In the genomic region with DNA sequence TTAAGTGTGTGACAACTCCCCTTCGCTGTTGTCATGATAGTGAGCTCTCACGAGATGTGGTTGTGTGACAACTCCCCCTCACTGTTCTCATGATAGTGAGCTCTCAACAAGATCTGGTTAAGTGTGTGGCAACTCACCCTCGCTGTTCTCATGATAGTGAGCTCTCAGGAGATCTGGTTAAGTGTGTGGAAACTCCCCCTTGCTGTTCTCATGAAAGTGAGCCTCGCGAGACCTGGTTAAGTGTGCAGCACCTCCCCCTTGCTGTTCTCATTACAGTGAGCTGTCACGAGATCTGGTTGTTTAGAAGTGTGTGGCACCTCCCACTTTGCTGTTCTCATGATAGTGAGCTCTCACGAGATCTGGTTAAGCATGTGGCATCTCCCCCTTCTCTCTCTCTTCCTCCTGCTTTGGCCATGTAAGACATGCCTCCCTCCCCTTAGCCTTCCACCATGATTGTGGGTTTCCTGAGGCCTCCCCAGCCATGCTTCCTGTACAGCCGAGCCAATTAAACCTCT, we compare ENCODE assay signal across 8 cellular contexts. TPM values are rescaled to one million over a fixed set of nuclear protein-coding genes. Genes with fewer than 3 reads are reported as not detected.
DNase-seq lines count a peak whose midpoint lies in the region; ATAC-seq and TF ChIP-seq lines count a peak whose summit lies in the region.

No MANE protein-coding gene starts in this region.

- peak; percentile 41 for ATAC-seq in GM18867 (IDR thresholded peaks at IDR 0.05; ENCODE audit: unreplicated experiment)
- peak; percentile 55 for ATAC-seq in HG03280 (IDR thresholded peaks at IDR 0.05; ENCODE audit: unreplicated experiment)
- peak; percentile 92 to 97 for ATAC-seq in activated T-cell treated with anti-CD3 and anti-CD28 coated beads, Interleukin-2, amount 50 U/mL, for 4 hours

- no peaks in the 10 kb centered on the region for H3F3A ChIP-seq in neural progenitor cell (ENCODE audit: low read depth)
- H3F3A ChIP-seq in PC-9 (ENCODE audit: insufficient read depth, low read depth) = no peaks in the 10 kb centered on the region

- no peak overlapping the region for H3K9ac ChIP-seq in neural progenitor cell

- intact Hi-C loops in vagina (cut with DNase I) = no loop called here
- intact Hi-C loops in PC-9 (cut with micrococcal nuclease; ENCODE audit: unreplicated experiment) = no loop called here

- H4K20me1 ChIP-seq in neural progenitor cell (ENCODE audit: low read depth) = no peaks in the 10 kb centered on the region
- no peaks in the 10 kb centered on the region for H4K20me1 ChIP-seq in PC-9 (ENCODE audit: insufficient read depth)

- H3K4me2 ChIP-seq in neural progenitor cell (no peak overlapping the region), PC-9 (no peak overlapping the region)

- TF ChIP-seq POLR2A in vagina (IDR thresholded peaks at IDR 0.05) = no peak

- H3K9me3 ChIP-seq in neural progenitor cell (ENCODE audit: low read depth) (no peaks in the 10 kb centered on the region), vagina (no peaks in the 10 kb centered on the region), PC-9 (ENCODE audit: insufficient read depth, low read depth) (no peaks in the 10 kb centered on the region)

- no peaks in the 10 kb centered on the region for H3K9me3 Mint-ChIP-seq in activated T-cell treated with anti-CD3 and anti-CD28 coated beads, Interleukin-2, amount 50 U/mL, for 4 hours
- no peaks in the 10 kb centered on the region for H3K9me3 Mint-ChIP-seq in neural progenitor cell

- H3K27ac Mint-ChIP-seq in neural progenitor cell = peak overlapping the region; percentile 59

- no peaks in the 10 kb centered on the region for H3K9me2 ChIP-seq in PC-9 (ENCODE audit: insufficient read depth)

- H3K27ac ChIP-seq in neural progenitor cell (no peak overlapping the region), vagina (no peak overlapping the region), PC-9 (no peak overlapping the region)

- H3K27me3 Mint-ChIP-seq in activated T-cell treated with anti-CD3 and anti-CD28 coated beads, Interleukin-2, amount 50 U/mL, for 4 hours (ENCODE audit: low read depth) = no peaks in the 10 kb centered on the region
- peaks cover 8% of the 10 kb centered on the region for H3K27me3 Mint-ChIP-seq in neural progenitor cell (ENCODE audit: insufficient read depth, low read depth)

- POLR2A ChIA-PET in PC-9 (lab: Charles Lee; ENCODE audit: unreplicated experiment) = no interaction called here

- H3K27me3 ChIP-seq in neural progenitor cell (no peaks in the 10 kb centered on the region), vagina (no peaks in the 10 kb centered on the region), PC-9 (ENCODE audit: insufficient read depth, low read depth) (no peaks in the 10 kb centered on the region)

- H3K79me2 ChIP-seq in neural progenitor cell (ENCODE audit: low read depth) (no peaks in the 10 kb centered on the region), PC-9 (ENCODE audit: low read depth) (no peaks in the 10 kb centered on the region)

- CTCF ChIA-PET in PC-9 (lab: Charles Lee) = no interaction called here

- H3K4me3 ChIP-seq in neural progenitor cell (no peak overlapping the region), vagina (no peak overlapping the region), PC-9 (no peak overlapping the region)

- peaks cover 38% of the 10 kb centered on the region for H3K4me1 Mint-ChIP-seq in activated T-cell treated with anti-CD3 and anti-CD28 coated beads, Interleukin-2, amount 50 U/mL, for 4 hours (ENCODE audit: low read depth)
- H3K4me1 Mint-ChIP-seq in neural progenitor cell = no peaks in the 10 kb centered on the region

- H3K4me1 ChIP-seq in neural progenitor cell (no peaks in the 10 kb centered on the region), vagina (no peaks in the 10 kb centered on the region), PC-9 (replicated peaks; ENCODE audit: insufficient read depth) (no peaks in the 10 kb centered on the region)

- H3K36me3 Mint-ChIP-seq in activated T-cell treated with anti-CD3 and anti-CD28 coated beads, Interleukin-2, amount 50 U/mL, for 4 hours (ENCODE audit: insufficient read depth) = peaks cover 55% of the 10 kb centered on the region
- peaks cover 47% of the 10 kb centered on the region for H3K36me3 Mint-ChIP-seq in neural progenitor cell

- no peak overlapping the region for H3K4me3 Mint-ChIP-seq in activated T-cell treated with anti-CD3 and anti-CD28 coated beads, Interleukin-2, amount 50 U/mL, for 4 hours
- H3K4me3 Mint-ChIP-seq in neural progenitor cell = no peak overlapping the region

- no TSS peak for BruUV-seq in PC-9 (replicated peaks; lab: Mats Ljungman, UMichigan)

- TF ChIP-seq CTCF in neural progenitor cell (IDR thresholded peaks at IDR 0.05) (no peak), vagina (IDR thresholded peaks at IDR 0.05) (no peak), PC-9 (conservative IDR thresholded peaks at IDR 0.05) (no peak)

- DNase-seq in activated T-cell treated with anti-CD3 and anti-CD28 coated beads, Interleukin-2, amount 50 U/mL, for 4 hours = no peak
- no peak for DNase-seq in neural progenitor cell (ENCODE audit: low spot score)
- DNase-seq in NCI-H69 (lab: John Stamatoyannopoulos, UW) = no peak
- no peak for DNase-seq in vagina (ENCODE audit: extremely low spot score in 2 of 2)
- no peak for DNase-seq in activated gamma-delta T cell treated with Interleukin-2 at 50 U/mL for 16 hours
- no peak for DNase-seq in PC-9

- no peak overlapping the region for H2AFZ ChIP-seq in neural progenitor cell (replicated peaks)
- no peak overlapping the region for H2AFZ ChIP-seq in PC-9

- peaks cover 12% of the 10 kb centered on the region for H3K36me3 ChIP-seq in neural progenitor cell
- peaks cover 0 to 97% of the 10 kb centered on the region in 2 donors for H3K36me3 ChIP-seq in vagina
- no peaks in the 10 kb centered on the region; the same call in 1 of the 2 replicates for H3K36me3 ChIP-seq in PC-9 (ENCODE audit: low read depth)

RNA-seq across cellular contexts. Expression of gene LSS, which starts 25.1 kb away (rescaled TPM):
- total RNA-seq in activated T-cell treated with anti-CD3 and anti-CD28 coated beads, Interleukin-2, amount 50 U/mL, for 4 hours = 10 to 100 TPM; 14.5 to 20.6 (median 17.2) TPM
- total RNA-seq in neural progenitor cell (ENCODE audit: low replicate concordance) = 26.7 and 90.5 TPM in 2 replicates
- total RNA-seq in vagina = 103 TPM
- total RNA-seq in PC-9 (2021) = 69.0 and 92.3 TPM in 2 replicates

RNA-seq across cellular contexts. Expression of gene MCM3AP, which starts 31.7 kb away (rescaled TPM):
- 100 to 1,000 TPM; 134 to 144 (median 140) TPM for total RNA-seq in activated T-cell treated with anti-CD3 and anti-CD28 coated beads, Interleukin-2, amount 50 U/mL, for 4 hours
- total RNA-seq in neural progenitor cell (ENCODE audit: low replicate concordance) (72.4 and 101 TPM in 2 replicates), vagina (115 TPM), PC-9 (2021) (57.8 and 69.6 TPM in 2 replicates)

RNA-seq across cellular contexts. Expression of gene YBEY, which starts 32.5 kb away (rescaled TPM):
- 10 to 100 TPM; 20.5 to 21.8 (median 20.9) TPM for total RNA-seq in activated T-cell treated with anti-CD3 and anti-CD28 coated beads, Interleukin-2, amount 50 U/mL, for 4 hours
- 42.2 and 47.3 TPM in 2 replicates for total RNA-seq in neural progenitor cell (ENCODE audit: low replicate concordance)
- total RNA-seq in vagina = 11.3 TPM
- 13.8 and 17.3 TPM in 2 replicates for total RNA-seq in PC-9 (2021)

Comparison
In these comparisons a context has a peak if more than half of its experiments do, and no peak if none do; other contexts are left out.
1. ATAC-seq: peak in every context shown above with its lines; median percentile 94 in activated T-cell treated with anti-CD3 and anti-CD28 coated beads, Interleukin-2, amount 50 U/mL, for 4 hours; 55 in HG03280; 41 in GM18867.